ENCODE assay signal across 32 cellular contexts in genomic region chr12:103762473-103762872, GRCh38.
"Had no signal": no experiment of that assay in that cellular context is flagged by ENCODE, and none has a peak within 500 bp of the region (broad histone marks: within the 10 kb centered on the region; RNA-seq: fewer than 3 reads in every experiment).

No MANE protein-coding gene starts in this region.

- H3K36me3 ChIP-seq: adrenal gland, brain microvascular endothelial cell, breast epithelium, cardiac muscle cell had no signal

- H3K4me1 ChIP-seq: adrenal gland, ascending aorta, body of pancreas, breast epithelium had no signal

- H3K27ac ChIP-seq: adrenal gland, ascending aorta, body of pancreas, brain microvascular endothelial cell, breast epithelium, cardiac muscle cell had no signal

- H3K27me3 ChIP-seq: adrenal gland, ascending aorta, body of pancreas, brain microvascular endothelial cell, breast epithelium, cardiac muscle cell had no signal

- ATAC-seq: activated naive CD4-positive, alpha-beta T cell treated with anti-CD3 and anti-CD28 coated beads, Interleukin-2, amount 50 U/mL, for 72 hours; activated naive CD8-positive, alpha-beta T cell treated with anti-CD3 and anti-CD28 coated beads, Interleukin-2, amount 50 U/mL, for 24 hours; activated T-cell treated with anti-CD3 and anti-CD28 coated beads, Interleukin-2, amount 50 U/mL, for 4 hours; activated T-cell treated with anti-CD3 and anti-CD28 coated beads, Interleukin-2, amount 50 U/mL, for 72 hours; activated T-helper 17 cell treated with anti-CD3 and anti-CD28 coated beads, Interleukin-2, amount 50 U/mL, for 72 hours; body of pancreas had no signal

- H3K4me3 ChIP-seq: adrenal gland, ascending aorta, body of pancreas, breast epithelium, cardiac muscle cell had no signal

- DNase-seq: activated effector memory CD4-positive, alpha-beta T cell treated with anti-CD3 and anti-CD28 coated beads, Interleukin-2, amount 50 U/mL, for 16 hours; activated effector memory CD4-positive, alpha-beta T cell treated with Interleukin-2 at 50 U/mL for 16 hours; activated gamma-delta T cell; activated gamma-delta T cell treated with Interleukin-2 at 50 U/mL for 16 hours; activated naive CD4-positive, alpha-beta T cell; activated naive CD4-positive, alpha-beta T cell treated with anti-CD3 and anti-CD28 coated beads for 36 hours; activated naive CD4-positive, alpha-beta T cell treated with anti-CD3 and anti-CD28 coated beads, Interleukin-2, amount 10 ng/mL, durations not matched to agents 7 days and 5 days; activated naive CD4-positive, alpha-beta T cell treated with anti-CD3 and anti-CD28 coated beads, Interleukin-2, amount 50 U/mL, for 16 hours; activated naive CD4-positive, alpha-beta T cell treated with Interleukin-2 at 50 U/mL for 16 hours; activated naive CD8-positive, alpha-beta T cell treated with anti-CD3 and anti-CD28 coated beads for 36 hours; activated naive CD8-positive, alpha-beta T cell treated with anti-CD3 and anti-CD28 coated beads, Interleukin-2, amount 10 ng/mL, durations not matched to agents 7 days and 5 days; activated naive CD8-positive, alpha-beta T cell treated with anti-CD3 and anti-CD28 coated beads, Interleukin-2, amount 50 U/mL, for 24 hours; activated T-cell treated with anti-CD3 and anti-CD28 coated beads, Interleukin-2, amount 50 U/mL, for 1 hour; activated T-cell treated with anti-CD3 and anti-CD28 coated beads, Interleukin-2, amount 50 U/mL, for 24 hours; activated T-cell treated with anti-CD3 and anti-CD28 coated beads, Interleukin-2, amount 50 U/mL, for 4 hours; activated T-cell treated with anti-CD3 and anti-CD28 coated beads, Interleukin-2, amount 50 U/mL, for 48 hours; activated T-cell treated with anti-CD3 and anti-CD28 coated beads, Interleukin-2, amount 50 U/mL, for 72 hours; adrenal gland; amniotic stem cell; amygdala; anterior cingulate cortex; aorta; body of pancreas; brain microvascular endothelial cell; caudate nucleus; central memory CD4-positive, alpha-beta T cell; cerebellar nuclear complex had no signal

- H3K9me3 ChIP-seq: adrenal gland, ascending aorta, body of pancreas, breast epithelium had no signal
